26 cellular contexts compared by ENCODE assay signal in genomic region chr4:131595140-131595539, GRCh38.
"Had no signal": no experiment of that assay in that cellular context is flagged by ENCODE, and none has a peak within 500 bp of the region (broad histone marks: within the 10 kb centered on the region; RNA-seq: fewer than 3 reads in every experiment).

No MANE protein-coding gene starts in this region.

- H3K4me3 ChIP-seq: colonic mucosa, esophagus squamous epithelium, gastrocnemius medialis, heart right ventricle, left lung, lower lobe of right lung, mucosa of descending colon had no signal

- DNase-seq: colonic mucosa; cortex of kidney; effector CD8-positive, alpha-beta T cell; effector memory CD8-positive, alpha-beta T cell; endodermal cell; erythroblast; esophagus squamous epithelium; foreskin fibroblast; foreskin melanocyte; gastrocnemius medialis; glutamatergic neuron; head of caudate nucleus; heart right ventricle; hippocampal formation; left cardiac atrium; left lung; left ventricle myocardium superior; lower lobe of right lung; mesenchymal stem cell; mucosa of descending colon; naive B cell had no signal

- ATAC-seq: effector memory CD8-positive, alpha-beta T cell; esophagus mucosa; gastrocnemius medialis; heart right ventricle; left cardiac atrium; left lung; left ventricle myocardium superior; lower lobe of right lung; mucosa of descending colon had no signal

- H3K4me1 ChIP-seq: colonic mucosa, esophagus squamous epithelium, gastrocnemius medialis, heart right ventricle, left lung, lower lobe of right lung had no signal

- H3K9me3 ChIP-seq: colonic mucosa, esophagus squamous epithelium, gastrocnemius medialis, lower lobe of right lung had no signal

- H3K27me3 ChIP-seq: colonic mucosa, esophagus squamous epithelium, gastrocnemius medialis, heart right ventricle, left lung had no signal

- H3K27ac ChIP-seq: colonic mucosa, epithelial cell of prostate, esophagus squamous epithelium, gastrocnemius medialis, heart right ventricle, left lung, lower lobe of right lung had no signal

- FAIRE-seq: endometrium, islet of Langerhans, keratinocyte had no signal

- H3K36me3 ChIP-seq: colonic mucosa, esophagus squamous epithelium, gastrocnemius medialis, heart right ventricle, left lung, lower lobe of right lung had no signal
